11 cellular contexts compared by ENCODE assay signal in genomic region chr12:32025906-32026305, GRCh38.
DNase-seq lines count a peak whose midpoint lies in the region; ATAC-seq and TF ChIP-seq lines count a peak whose summit lies in the region.
"Had no signal": no experiment of that assay in that cellular context is flagged by ENCODE, and none has a peak within 500 bp of the region (broad histone marks: within the 10 kb centered on the region; RNA-seq: fewer than 3 reads in every experiment).

No MANE protein-coding gene starts in this region.

- no peak overlapping the region for H3K27ac ChIP-seq in neural progenitor cell
- H3K27ac ChIP-seq: dorsolateral prefrontal cortex had no signal

- no peaks in the 10 kb centered on the region for H3K4me1 ChIP-seq in neural progenitor cell

- H4K20me1 ChIP-seq in neural progenitor cell (ENCODE audit: low read depth): no peaks in the 10 kb centered on the region

- no peaks in the 10 kb centered on the region for H3K9me3 ChIP-seq in neural progenitor cell (ENCODE audit: low read depth)
- H3K9me3 ChIP-seq: Caco-2 had no signal

- ATAC-seq in GM18909 (IDR thresholded peaks at IDR 0.05; ENCODE audit: poor library complexity, unreplicated experiment) (peak; percentile 65), HG03432 (IDR thresholded peaks at IDR 0.05; ENCODE audit: unreplicated experiment) (peak; percentile 74), esophagus mucosa (no peak), GM18502 (IDR thresholded peaks at IDR 0.05; ENCODE audit: poor library complexity, unreplicated experiment) (no peak)

- TF ChIP-seq CTCF in neural progenitor cell (IDR thresholded peaks at IDR 0.05): no peak

- H3K9me3 Mint-ChIP-seq in neural progenitor cell: peaks cover 6% of the 10 kb centered on the region

- peak; percentile 25 for DNase-seq in activated T-cell treated with anti-CD3 and anti-CD28 coated beads for 48 hours (ENCODE audit: low read depth)
- DNase-seq in stimulated activated CD4-positive, alpha-beta T cell treated with anti-CD3 and anti-CD28 coated beads, Interleukin-2, amount 100 ng/mL, for 24 hours: peak; percentile 30 to 48
- no peak for DNase-seq in cerebellar cortex (ENCODE audit: low spot score)
- DNase-seq in neural progenitor cell (ENCODE audit: low spot score): no peak
- DNase-seq: Caco-2, dorsolateral prefrontal cortex, NCI-H1436 had no signal

- peaks cover 2% of the 10 kb centered on the region for H3K27me3 Mint-ChIP-seq in neural progenitor cell (ENCODE audit: insufficient read depth, low read depth)

- no peak overlapping the region for H3K4me2 ChIP-seq in neural progenitor cell

- no peak overlapping the region for H3K9ac ChIP-seq in neural progenitor cell

- H3K36me3 Mint-ChIP-seq in neural progenitor cell: no peaks in the 10 kb centered on the region

- no peaks in the 10 kb centered on the region for H3K79me2 ChIP-seq in neural progenitor cell (ENCODE audit: low read depth)

- no peak overlapping the region for H3K4me3 Mint-ChIP-seq in neural progenitor cell

- H3K27ac Mint-ChIP-seq in neural progenitor cell: no peak overlapping the region

- no peak overlapping the region for H2AFZ ChIP-seq in neural progenitor cell (replicated peaks)

- H3K27me3 ChIP-seq in neural progenitor cell: no peaks in the 10 kb centered on the region
- H3K27me3 ChIP-seq: dorsolateral prefrontal cortex had no signal

- H3K4me1 Mint-ChIP-seq in neural progenitor cell: peaks cover 9% of the 10 kb centered on the region

- no peak overlapping the region for H3K4me3 ChIP-seq in neural progenitor cell
- H3K4me3 ChIP-seq: dorsolateral prefrontal cortex had no signal

- no peaks in the 10 kb centered on the region for H3K36me3 ChIP-seq in neural progenitor cell

- H3F3A ChIP-seq in neural progenitor cell (ENCODE audit: low read depth): no peaks in the 10 kb centered on the region

Comparison
In these comparisons a context has a peak if more than half of its experiments do, and no peak if none do; other contexts are left out.
1. ATAC-seq: peak in GM18909 (single experiment) and HG03432 (single experiment); none in esophagus mucosa (single experiment) and GM18502 (single experiment).
2. DNase-seq: peak in activated T-cell treated with anti-CD3 and anti-CD28 coated beads for 48 hours (single experiment) and stimulated activated CD4-positive, alpha-beta T cell treated with anti-CD3 and anti-CD28 coated beads, Interleukin-2, amount 100 ng/mL, for 24 hours (2 of 2); none in cerebellar cortex (single experiment) and neural progenitor cell (single experiment).